In genomic region chr22:18000441-18001039, GRCh38 we compare ENCODE assay signal across 8 cellular contexts. TPM values are rescaled to one million over a fixed set of nuclear protein-coding genes. Genes with fewer than 3 reads are reported as not detected.
DNase-seq lines count a peak whose midpoint lies in the region; ATAC-seq and TF ChIP-seq lines count a peak whose summit lies in the region.

No MANE protein-coding gene starts in this region.

- H3K36me3 ChIP-seq in lower lobe of right lung = no peaks in the 10 kb centered on the region

- no peaks in the 10 kb centered on the region for H3K27me3 ChIP-seq in lower lobe of right lung (ENCODE audit: low read depth)

- peak; percentile 6 for ATAC-seq in GM21360 (IDR thresholded peaks at IDR 0.05; ENCODE audit: unreplicated experiment)
- peak; percentile 19 for ATAC-seq in SK-N-SH treated with all-trans-retinoic acid at 6 μM for 48 hours
- peak; percentile 11 for ATAC-seq in central memory CD8-positive, alpha-beta T cell (replicated peaks; ENCODE audit: extremely low read depth, poor library complexity, severe bottlenecking)
- no peak for ATAC-seq in lower lobe of right lung
- ATAC-seq in HG03457 (IDR thresholded peaks at IDR 0.05; ENCODE audit: unreplicated experiment) = no peak
- no peak for ATAC-seq in HG03045 (IDR thresholded peaks at IDR 0.05; ENCODE audit: unreplicated experiment)

- H3K27ac ChIP-seq in lower lobe of right lung (peak overlapping the region; percentile 94), substantia nigra (ENCODE audit: low read depth, low read length, poor library complexity, severe bottlenecking) (peak overlapping the region; percentile 86)

- H3K4me3 ChIP-seq in lower lobe of right lung = peak overlapping the region; percentile 78

- no peak for DNase-seq in central memory CD8-positive, alpha-beta T cell (ENCODE audit: low spot score in 2 of 2)
- DNase-seq in lower lobe of right lung (no peak), substantia nigra (lab: John Stamatoyannopoulos, UW) (peak in 2 of 49 donors; percentile 27 to 47), RPMI8226 (no peak)

- TF ChIP-seq CTCF in lower lobe of right lung (IDR thresholded peaks at IDR 0.05) = no peak

- peaks cover 7% of the 10 kb centered on the region for H3K36me3 Mint-ChIP-seq in central memory CD8-positive, alpha-beta T cell (ENCODE audit: insufficient read depth)

- H3K27me3 Mint-ChIP-seq in central memory CD8-positive, alpha-beta T cell = no peaks in the 10 kb centered on the region

- H3K9me3 Mint-ChIP-seq in central memory CD8-positive, alpha-beta T cell = no peaks in the 10 kb centered on the region

- no peaks in the 10 kb centered on the region for H3K9me3 ChIP-seq in lower lobe of right lung

- peak overlapping the region; percentile 93 for H3K4me3 Mint-ChIP-seq in central memory CD8-positive, alpha-beta T cell

- H3K4me1 ChIP-seq in lower lobe of right lung = peaks cover 20% of the 10 kb centered on the region

- H3K4me1 Mint-ChIP-seq in central memory CD8-positive, alpha-beta T cell = peaks cover 53% of the 10 kb centered on the region

- intact Hi-C loops in lower lobe of right lung (cut with DNase I) = no loop called here

- H3K27ac Mint-ChIP-seq in central memory CD8-positive, alpha-beta T cell (ENCODE audit: low read depth) = peak overlapping the region; percentile 86

TF ChIP-seq in SK-N-SH treated with all-trans-retinoic acid at 6 μM for 48 hours, 23 proteins besides CTCF, POLR2A, EP300 and RAD21:
- TF ChIP-seq ESRRG (CRISPR knock-in tag; IDR thresholded peaks at IDR 0.05) (no peak), ZFP3 (CRISPR knock-in tag; IDR thresholded peaks at IDR 0.05) (no peak), CREB5 (CRISPR knock-in tag; IDR thresholded peaks at IDR 0.05; ENCODE audit: low read depth) (no peak), RARB (CRISPR knock-in tag; IDR thresholded peaks at IDR 0.05) (no peak), ARNTL (CRISPR knock-in tag; IDR thresholded peaks at IDR 0.05; ENCODE audit: borderline replicate concordance, low read depth) (no peak), PATZ1 (CRISPR knock-in tag; IDR thresholded peaks at IDR 0.05; ENCODE audit: borderline replicate concordance) (no peak), TOX (CRISPR knock-in tag; IDR thresholded peaks at IDR 0.05; ENCODE audit: borderline replicate concordance) (no peak), PPARA (CRISPR knock-in tag; IDR thresholded peaks at IDR 0.05; ENCODE audit: borderline replicate concordance) (no peak), BACH2 (CRISPR knock-in tag; IDR thresholded peaks at IDR 0.05; ENCODE audit: borderline replicate concordance) (no peak), ZC3H10 (CRISPR knock-in tag; IDR thresholded peaks at IDR 0.05) (no peak), CSRNP3 (CRISPR knock-in tag; IDR thresholded peaks at IDR 0.05) (no peak), SNAI2 (CRISPR knock-in tag; IDR thresholded peaks at IDR 0.05) (no peak), TCF4 (CRISPR knock-in tag; IDR thresholded peaks at IDR 0.05; ENCODE audit: borderline replicate concordance) (no peak), TSHZ2 (CRISPR knock-in tag; IDR thresholded peaks at IDR 0.05) (no peak)

RNA-seq across cellular contexts. Expression of gene MICAL3, which starts 23.8 kb away (rescaled TPM):
- 23.5 TPM for total RNA-seq in lower lobe of right lung

Comparison
In these comparisons a context has a peak if more than half of its experiments do, and no peak if none do; other contexts are left out.
1. ATAC-seq: peak in GM21360 (single experiment), SK-N-SH treated with all-trans-retinoic acid at 6 μM for 48 hours (single experiment) and central memory CD8-positive, alpha-beta T cell (single experiment); none in lower lobe of right lung (0 of 2), HG03457 (single experiment) and HG03045 (single experiment).